In genomic region chr10:100575781-100576635, GRCh38 we compare ENCODE assay signal across 27 cellular contexts.
"Had no signal": no experiment of that assay in that cellular context is flagged by ENCODE, and none has a peak within 500 bp of the region (broad histone marks: within the 10 kb centered on the region; RNA-seq: fewer than 3 reads in every experiment).

No MANE protein-coding gene starts in this region.

- H3K9me3 Mint-ChIP-seq: endodermal cell; natural killer cell; neural crest cell; stimulated activated naive CD8-positive, alpha-beta T cell treated with anti-CD3 and anti-CD28 coated beads, Interleukin-15, amount 100 ng/mL, for 72 hours had no signal

- H3K4me1 ChIP-seq: foreskin keratinocyte, gastroesophageal sphincter, heart left ventricle, lower lobe of right lung, parathyroid adenoma, suprapubic skin, transverse colon had no signal

- DNase-seq: cerebellar nuclear complex; cortex of kidney; dorsolateral prefrontal cortex; effector CD8-positive, alpha-beta T cell; endodermal cell; foreskin keratinocyte; heart left ventricle; hippocampal formation; left cardiac atrium; left ventricle myocardium superior; lower lobe of right lung; natural killer cell; stimulated activated CD4-positive, alpha-beta T cell treated with anti-CD3 and anti-CD28 coated beads, Interleukin-12 subunit alpha, Interleukin-12 subunit beta, amount 100 ng/mL, for 4 hours; stimulated activated CD4-positive, alpha-beta T cell treated with anti-CD3 and anti-CD28 coated beads, Interleukin-1b, Interleukin-23, amount 100 ng/mL, for 48 hours; stimulated activated CD4-positive, alpha-beta T cell treated with anti-CD3 and anti-CD28 coated beads, Interleukin-4, amount 100 ng/mL, for 1 hour; stimulated activated CD8-positive, alpha-beta memory T cell treated with anti-CD3 and anti-CD28 coated beads, Interleukin-4, amount 100 ng/mL, for 48 hours; stimulated activated naive CD4-positive, alpha-beta T cell; stimulated activated naive CD8-positive, alpha-beta T cell treated with anti-CD3 and anti-CD28 coated beads, Interleukin-15, amount 100 ng/mL, for 72 hours; transverse colon had no signal

- H3K9ac ChIP-seq: parathyroid adenoma had no signal

- H3K27ac ChIP-seq: dorsolateral prefrontal cortex, epithelial cell of prostate, foreskin keratinocyte, gastroesophageal sphincter, heart left ventricle, lower lobe of right lung, neutrophil, parathyroid adenoma, suprapubic skin, transverse colon had no signal

- H3K9me3 ChIP-seq: gastroesophageal sphincter, heart left ventricle, lower lobe of right lung, neutrophil, suprapubic skin, transverse colon had no signal

- H3K4me1 Mint-ChIP-seq: endodermal cell; natural killer cell; stimulated activated naive CD8-positive, alpha-beta T cell treated with anti-CD3 and anti-CD28 coated beads, Interleukin-15, amount 100 ng/mL, for 72 hours had no signal

- H3K79me2 ChIP-seq: parathyroid adenoma had no signal

- H3K36me3 Mint-ChIP-seq: natural killer cell had no signal

- H3K4me2 ChIP-seq: smooth muscle cell had no signal

- H3K27ac Mint-ChIP-seq: endodermal cell, natural killer cell, progenitor cell of endocrine pancreas had no signal

- H3K4me3 Mint-ChIP-seq: endodermal cell; natural killer cell; neural crest cell; stimulated activated naive CD8-positive, alpha-beta T cell treated with anti-CD3 and anti-CD28 coated beads, Interleukin-15, amount 100 ng/mL, for 72 hours had no signal

- H2AFZ ChIP-seq: parathyroid adenoma had no signal
